In genomic region chr14:32009221-32009620, GRCh38 we compare ENCODE assay signal across 20 cellular contexts.
"Had no signal": no experiment of that assay in that cellular context is flagged by ENCODE, and none has a peak within 500 bp of the region (broad histone marks: within the 10 kb centered on the region; RNA-seq: fewer than 3 reads in every experiment).

No MANE protein-coding gene starts in this region.

- H3K27ac Mint-ChIP-seq: immature natural killer cell; natural killer cell treated with Interleukin-12 subunit alpha and Interleukin-12 subunit beta and Interleukin-15 and Interleukin-18, amount 100 ng/mL, for 72 hours; progenitor cell of endocrine pancreas; stimulated activated effector memory CD8-positive, alpha-beta T cell treated with anti-CD3 and anti-CD28 coated beads, Interleukin-12 subunit alpha, Interleukin-12 subunit beta, amount 100 ng/mL, for 72 hours; stimulated activated naive CD8-positive, alpha-beta T cell treated with anti-CD3 and anti-CD28 coated beads, Interleukin-15, Interleukin-2, amounts not matched to agents 100 ng/mL and 50 ng/mL, for 24 hours had no signal

- H3K9me3 Mint-ChIP-seq: immature natural killer cell; natural killer cell treated with Interleukin-12 subunit alpha and Interleukin-12 subunit beta and Interleukin-15 and Interleukin-18, amount 100 ng/mL, for 72 hours; neural crest cell; stimulated activated effector memory CD8-positive, alpha-beta T cell treated with anti-CD3 and anti-CD28 coated beads, Interleukin-12 subunit alpha, Interleukin-12 subunit beta, amount 100 ng/mL, for 72 hours; stimulated activated naive CD8-positive, alpha-beta T cell treated with anti-CD3 and anti-CD28 coated beads, Interleukin-15, Interleukin-2, amounts not matched to agents 100 ng/mL and 50 ng/mL, for 24 hours had no signal

- H3K4me1 Mint-ChIP-seq: immature natural killer cell had no signal

- H3K27me3 Mint-ChIP-seq: progenitor cell of endocrine pancreas; stimulated activated naive CD8-positive, alpha-beta T cell treated with anti-CD3 and anti-CD28 coated beads, Interleukin-15, Interleukin-2, amounts not matched to agents 100 ng/mL and 50 ng/mL, for 24 hours had no signal

- H3K9ac ChIP-seq: parathyroid adenoma had no signal

- ATAC-seq: left colon; lower lobe of right lung; natural killer cell treated with Interleukin-12 subunit alpha and Interleukin-12 subunit beta and Interleukin-15 and Interleukin-18, amount 100 ng/mL, for 72 hours; sciatic nerve; stimulated activated effector memory CD8-positive, alpha-beta T cell treated with anti-CD3 and anti-CD28 coated beads, Interleukin-12 subunit alpha, Interleukin-12 subunit beta, amount 100 ng/mL, for 72 hours; upper lobe of right lung had no signal

- H3K36me3 Mint-ChIP-seq: immature natural killer cell; natural killer cell treated with Interleukin-12 subunit alpha and Interleukin-12 subunit beta and Interleukin-15 and Interleukin-18, amount 100 ng/mL, for 72 hours; stimulated activated effector memory CD8-positive, alpha-beta T cell treated with anti-CD3 and anti-CD28 coated beads, Interleukin-12 subunit alpha, Interleukin-12 subunit beta, amount 100 ng/mL, for 72 hours had no signal

- H3K36me3 ChIP-seq: left ventricle myocardium inferior, lower lobe of right lung, right atrium auricular region, thoracic aorta, tibial nerve, upper lobe of right lung, uterus had no signal

- H3K79me2 ChIP-seq: parathyroid adenoma had no signal

- H3K27ac ChIP-seq: lower lobe of right lung, parathyroid adenoma, thoracic aorta, upper lobe of right lung, uterus had no signal

- H3K9me3 ChIP-seq: left ventricle myocardium inferior, lower lobe of right lung, right atrium auricular region, thoracic aorta, tibial nerve, upper lobe of right lung, uterus had no signal

- H3K4me1 ChIP-seq: lower lobe of right lung, parathyroid adenoma, upper lobe of right lung, uterus had no signal

- H3K4me3 Mint-ChIP-seq: immature natural killer cell; natural killer cell treated with Interleukin-12 subunit alpha and Interleukin-12 subunit beta and Interleukin-15 and Interleukin-18, amount 100 ng/mL, for 72 hours; neural crest cell; stimulated activated effector memory CD8-positive, alpha-beta T cell treated with anti-CD3 and anti-CD28 coated beads, Interleukin-12 subunit alpha, Interleukin-12 subunit beta, amount 100 ng/mL, for 72 hours; stimulated activated naive CD8-positive, alpha-beta T cell treated with anti-CD3 and anti-CD28 coated beads, Interleukin-15, Interleukin-2, amounts not matched to agents 100 ng/mL and 50 ng/mL, for 24 hours had no signal

- H3K27me3 ChIP-seq: right atrium auricular region, tibial nerve, upper lobe of right lung, uterus had no signal

- H3K4me3 ChIP-seq: left ventricle myocardium inferior, lower lobe of right lung, right atrium auricular region, thoracic aorta, tibial nerve, upper lobe of right lung, uterus had no signal

- H2AFZ ChIP-seq: parathyroid adenoma had no signal

- DNase-seq: cortex of kidney; immature natural killer cell; kidney glomerular epithelial cell; left colon; left ventricle myocardium inferior; lower lobe of right lung; stimulated activated CD4-positive, alpha-beta T cell treated with anti-CD3 and anti-CD28 coated beads, Interleukin-2, amount 100 ng/mL, for 24 hours; stimulated activated CD4-positive, alpha-beta T cell treated with anti-CD3 and anti-CD28 coated beads, Interleukin-4, amount 100 ng/mL, for 24 hours; upper lobe of right lung; uterus had no signal
